In the genomic region with DNA sequence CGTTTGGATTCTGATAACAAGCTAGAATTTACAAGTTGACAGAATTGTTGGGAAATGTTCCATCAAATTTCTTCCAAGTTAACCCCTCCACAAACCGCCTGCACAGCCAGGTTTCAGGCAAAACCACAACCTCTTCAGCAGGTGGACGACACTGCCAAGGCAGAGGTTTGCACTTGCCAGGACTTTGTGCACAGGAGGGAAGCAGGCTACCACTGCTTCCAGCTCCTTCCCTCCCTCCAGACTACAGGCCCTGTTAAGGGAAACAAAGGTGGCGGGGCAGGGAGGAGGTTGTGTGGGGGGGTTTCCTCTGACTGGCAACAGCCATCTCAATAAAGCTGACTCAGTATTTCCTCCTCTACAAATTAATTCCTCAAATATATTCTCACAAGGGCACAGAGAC, we compare ENCODE assay signal across 10 cellular contexts. TPM values are rescaled to one million over a fixed set of nuclear protein-coding genes. Genes with fewer than 3 reads are reported as not detected.
DNase-seq lines count a peak whose midpoint lies in the region; ATAC-seq and TF ChIP-seq lines count a peak whose summit lies in the region.
"Had no signal": no experiment of that assay in that cellular context is flagged by ENCODE, and none has a peak within 500 bp of the region (broad histone marks: within the 10 kb centered on the region; RNA-seq: fewer than 3 reads in every experiment).

No MANE protein-coding gene starts in this region.

- H3K9me3 ChIP-seq in lung (ENCODE audit: control insufficient read depth in 2 of 2, insufficient read depth in 1 of 2, low read length in 1 of 2) (peaks cover 0 to 2% of the 10 kb centered on the region in 2 donors), upper lobe of left lung (no peaks in the 10 kb centered on the region)

- H3K36me3 ChIP-seq in lung (ENCODE audit: control insufficient read depth in 2 of 2, insufficient read depth in 2 of 2, low read length in 2 of 2) (peaks cover 0 to 6% of the 10 kb centered on the region in 2 donors), upper lobe of left lung (peaks cover 0 to 12% (median 2%) of the 10 kb centered on the region in 4 donors)

- H3K4me3 ChIP-seq in lung = no peak overlapping the region
- no peak overlapping the region for H3K4me3 ChIP-seq in upper lobe of left lung

- TF ChIP-seq POLR2A in upper lobe of left lung (IDR thresholded peaks at IDR 0.05) = no peak

- WGBS in lung, 2 donors = 9 to 13% methylated on average over 4 of the region's 4 CpGs
- WGBS in upper lobe of left lung, 2 donors = 16 to 18% methylated on average over 4 of the region's 4 CpGs

- TF ChIP-seq EP300 in upper lobe of left lung (IDR thresholded peaks at IDR 0.05) = no peak

- H3K27me3 ChIP-seq in lung (ENCODE audit: control insufficient read depth, insufficient read depth) = no peaks in the 10 kb centered on the region
- no peaks in the 10 kb centered on the region for H3K27me3 ChIP-seq in upper lobe of left lung

- DNase-seq in activated naive CD4-positive, alpha-beta T cell treated with Interleukin-2 at 50 U/mL for 16 hours = peak; percentile 51
- no peak for DNase-seq in activated naive CD4-positive, alpha-beta T cell (lab: John Stamatoyannopoulos, UW)
- DNase-seq in amniotic epithelial cell (ENCODE audit: low read depth) (peak; percentile 70), lung (ENCODE audit: low spot score) (peak; percentile 48), upper lobe of left lung (peak in 1 of 2 donors; percentile 63), NOMO-1 treated with dmso at 0.1 percent for 144 hours (lab: John Stamatoyannopoulos, UW; ENCODE audit: unreplicated experiment) (no peak)
- DNase-seq: SHP77 had no signal

- peak overlapping the region in 1 of 2 donors; percentile 41 for H3K27ac ChIP-seq in lung (ENCODE audit: low read depth in 1 of 2, low read length in 1 of 2)
- peak overlapping the region; percentile 68 to 84 (median 77) for H3K27ac ChIP-seq in upper lobe of left lung

- peaks cover 0 to 35% of the 10 kb centered on the region in 2 donors for H3K4me1 ChIP-seq in lung (ENCODE audit: control insufficient read depth in 2 of 2, insufficient read depth in 2 of 2, low read length in 2 of 2)
- peaks cover 65 to 74% (median 69%) of the 10 kb centered on the region in 4 donors for H3K4me1 ChIP-seq in upper lobe of left lung

- ATAC-seq in lung (ENCODE audit: insufficient read depth, low FRiP score) (no peak), upper lobe of left lung (ENCODE audit: low FRiP score in 2 of 2) (peak; percentile 53 to 69), HG03045 (IDR thresholded peaks at IDR 0.05; ENCODE audit: unreplicated experiment) (no peak), HG03432 (IDR thresholded peaks at IDR 0.05; ENCODE audit: unreplicated experiment) (no peak)

- TF ChIP-seq CTCF in lung (IDR thresholded peaks at IDR 0.05; ENCODE audit: control extremely low read depth, extremely low read depth) (no peak), upper lobe of left lung (IDR thresholded peaks at IDR 0.05) (no peak)

RNA-seq across cellular contexts. Expression of a gene that starts 42.2 kb away (rescaled TPM):
- 10 to 100 TPM; 54.5 to 62.9 TPM for total RNA-seq in lung
- polyA plus RNA-seq in lung = 10 to 100 TPM; 21.8 to 23.3 TPM
- 100 to 1,000 TPM in 1 of 6 donors, 10 to 100 TPM in 5; 31.5 to 103 (median 64.2) TPM for total RNA-seq in upper lobe of left lung

RNA-seq across cellular contexts. Expression of a gene that starts 57.0 kb away (rescaled TPM):
- total RNA-seq in lung (under 1 TPM in 1 of 2 donors, not detected in 1; 0.25 TPM), upper lobe of left lung (under 1 TPM in 1 of 6 donors, not detected in 5; 0.09 TPM)
- under 1 TPM in 1 of 2 donors, not detected in 1; 0.04 TPM for polyA plus RNA-seq in lung
- total RNA-seq: H1 had no signal
- polyA plus RNA-seq: H1 had no signal

Comparison
In these comparisons a context has a peak if more than half of its experiments do, and no peak if none do; other contexts are left out.
1. DNase-seq: peak in activated naive CD4-positive, alpha-beta T cell treated with Interleukin-2 at 50 U/mL for 16 hours (single experiment), amniotic epithelial cell (single experiment) and lung (single experiment); none in activated naive CD4-positive, alpha-beta T cell (0 of 4) and NOMO-1 treated with dmso at 0.1 percent for 144 hours (single experiment).
2. ATAC-seq: peak in upper lobe of left lung (2 of 2); none in lung (single experiment), HG03045 (single experiment) and HG03432 (single experiment).